In the genomic region with DNA sequence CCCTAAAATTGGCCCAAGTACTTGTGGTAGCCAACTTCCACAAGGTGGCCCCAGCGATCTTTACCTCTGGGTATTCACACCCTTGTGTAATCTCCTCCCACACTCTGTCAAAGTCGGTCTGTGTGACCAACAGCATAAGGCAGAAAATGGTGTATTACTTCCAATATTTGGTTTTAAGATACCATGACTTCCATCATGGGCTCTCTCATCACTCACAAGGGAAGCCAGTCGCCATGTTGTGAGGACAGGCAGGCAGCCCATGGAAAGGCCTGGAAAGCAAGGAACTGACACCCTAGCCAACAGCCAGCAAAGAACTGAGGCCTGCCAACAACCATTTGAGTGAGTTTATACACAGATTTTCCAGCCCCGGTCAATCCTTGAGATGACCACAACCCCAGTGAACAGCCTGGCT, we compare ENCODE assay signal across 8 cellular contexts.
A peak's percentile ranks its signal among the peaks of the same experiment; 100 is the strongest.
DNase-seq lines count a peak whose midpoint lies in the region; ATAC-seq and TF ChIP-seq lines count a peak whose summit lies in the region.

No MANE protein-coding gene starts in this region.

- CTCF ChIA-PET in WTC11 (lab: Charles Lee): interaction anchor here (0.9 to 1.1 kb wide), 2 partner anchors 57 to 58 kb away, joined by 5 to 7 read pairs; no protein-coding TSS in a partner anchor

- DNase-seq in Ammon's horn (ENCODE audit: low spot score): peak; percentile 83
- DNase-seq in NCI-H2171 treated with DMSO at 0.1 percent for 48 hours (lab: John Stamatoyannopoulos, UW): peak; percentile 66
- DNase-seq in WTC11 (ENCODE audit: low spot score): peak; percentile 73
- DNase-seq in central memory CD4-positive, alpha-beta T cell: peak; percentile 63
- peak; percentile 70 for DNase-seq in left lobe of liver (ENCODE audit: low spot score)
- DNase-seq in stimulated activated CD4-positive, alpha-beta T cell treated with anti-CD3 and anti-CD28 coated beads, TNF-alpha, amount 100 ng/mL, for 4 hours (ENCODE audit: low read depth in 3 of 3): peak in 2 of 3 experiments; percentile 44 to 48

- no peak overlapping the region for H3K27ac Mint-ChIP-seq in WTC11

- peaks cover 9% of the 10 kb centered on the region; the same call in 1 of the 2 replicates for H3K4me1 Mint-ChIP-seq in WTC11

- H3K27me3 Mint-ChIP-seq in WTC11 (ENCODE audit: low read depth): no peaks in the 10 kb centered on the region

- H3K4me3 Mint-ChIP-seq in WTC11: no peak overlapping the region

- ATAC-seq in GM18907 (IDR thresholded peaks at IDR 0.05; ENCODE audit: unreplicated experiment) (peak; percentile 95), HG03103 (IDR thresholded peaks at IDR 0.05; ENCODE audit: low read depth, unreplicated experiment) (peak; percentile 97), WTC11 (peak; percentile 88), left lobe of liver (peak; percentile 97)

- POLR2A ChIA-PET in WTC11 (lab: Charles Lee): no interaction called here

- TF ChIP-seq CTCF in WTC11 (IDR thresholded peaks at IDR 0.05): peak; percentile 43

- no peaks in the 10 kb centered on the region for H3K36me3 Mint-ChIP-seq in WTC11

- H3K9me3 Mint-ChIP-seq in WTC11: no peaks in the 10 kb centered on the region

TF ChIP-seq in WTC11, 78 proteins besides CTCF, POLR2A, EP300 and RAD21:
- TF ChIP-seq IRF2 (CRISPR knock-in tag; IDR thresholded peaks at IDR 0.05; ENCODE audit: borderline replicate concordance, low read depth): no peak
- TF ChIP-seq SP1 (CRISPR knock-in tag; conservative IDR thresholded peaks at IDR 0.05): no peak
- TF ChIP-seq, protein P1, sequence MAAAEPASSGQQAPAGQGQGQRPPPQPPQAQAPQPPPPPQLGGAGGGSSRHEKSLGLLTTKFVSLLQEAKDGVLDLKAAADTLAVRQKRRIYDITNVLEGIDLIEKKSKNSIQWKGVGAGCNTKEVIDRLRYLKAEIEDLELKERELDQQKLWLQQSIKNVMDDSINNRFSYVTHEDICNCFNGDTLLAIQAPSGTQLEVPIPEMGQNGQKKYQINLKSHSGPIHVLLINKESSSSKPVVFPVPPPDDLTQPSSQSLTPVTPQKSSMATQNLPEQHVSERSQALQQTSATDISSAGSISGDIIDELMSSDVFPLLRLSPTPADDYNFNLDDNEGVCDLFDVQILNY (CRISPR knock-in tag; IDR thresholded peaks at IDR 0.05): no peak
- TF ChIP-seq, protein P2, sequence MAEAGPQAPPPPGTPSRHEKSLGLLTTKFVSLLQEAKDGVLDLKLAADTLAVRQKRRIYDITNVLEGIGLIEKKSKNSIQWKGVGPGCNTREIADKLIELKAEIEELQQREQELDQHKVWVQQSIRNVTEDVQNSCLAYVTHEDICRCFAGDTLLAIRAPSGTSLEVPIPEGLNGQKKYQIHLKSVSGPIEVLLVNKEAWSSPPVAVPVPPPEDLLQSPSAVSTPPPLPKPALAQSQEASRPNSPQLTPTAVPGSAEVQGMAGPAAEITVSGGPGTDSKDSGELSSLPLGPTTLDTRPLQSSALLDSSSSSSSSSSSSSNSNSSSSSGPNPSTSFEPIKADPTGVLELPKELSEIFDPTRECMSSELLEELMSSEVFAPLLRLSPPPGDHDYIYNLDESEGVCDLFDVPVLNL (CRISPR knock-in tag; IDR thresholded peaks at IDR 0.05; ENCODE audit: borderline replicate concordance, low read depth): no peak
- TF ChIP-seq ESRRA (CRISPR knock-in tag; IDR thresholded peaks at IDR 0.05; ENCODE audit: borderline replicate concordance): no peak
TF ChIP-seq in WTC11: peak in this region for 0.

Comparison
In these comparisons a context has a peak if more than half of its experiments do, and no peak if none do; other contexts are left out.
1. Peak in every context shown above with its lines: DNase-seq and ATAC-seq.